Comparison of ENCODE assay signal across 13 cellular contexts in the genomic region with DNA sequence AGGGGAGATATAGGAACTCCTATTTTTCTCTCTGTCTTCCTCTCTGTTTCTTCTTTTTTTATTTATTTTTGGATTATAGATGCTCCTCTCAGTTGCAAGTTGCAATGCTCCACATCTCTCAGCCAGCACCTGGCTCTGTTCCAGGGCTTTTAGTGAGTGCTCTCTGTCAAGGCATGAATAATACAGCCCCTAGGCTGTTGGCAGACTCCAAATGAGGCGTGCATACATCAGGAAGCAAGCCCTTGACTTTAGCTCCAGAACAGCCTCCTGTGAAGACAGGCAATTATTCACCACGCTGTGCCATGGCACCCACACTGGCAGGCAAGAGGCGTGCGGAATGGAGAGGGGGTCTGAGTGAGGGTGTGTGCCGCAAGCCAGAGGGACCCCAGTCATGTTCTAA.
DNase-seq lines count a peak whose midpoint lies in the region; ATAC-seq, FAIRE-seq and TF ChIP-seq lines count a peak whose summit lies in the region.
"Had no signal": no experiment of that assay in that cellular context is flagged by ENCODE, and none has a peak within 500 bp of the region (broad histone marks: within the 10 kb centered on the region; RNA-seq: fewer than 3 reads in every experiment).

No MANE protein-coding gene starts in this region.

- DNase-seq in EH (ENCODE audit: low read depth), result peak; percentile 93
- peak; percentile 97 for DNase-seq in NCI-H2171 treated with DMSO at 0.1 percent for 48 hours (lab: John Stamatoyannopoulos, UW)
- peak; percentile 24 to 58 for DNase-seq in cardiac fibroblast (ENCODE audit: low read depth in 2 of 2)
- peak; percentile 65 for DNase-seq in midbrain (lab: John Stamatoyannopoulos, UW)
- DNase-seq in sciatic nerve (ENCODE audit: low spot score), result no peak
- no peak for DNase-seq in urothelium cell line (ENCODE audit: low spot score)
- DNase-seq: activated CD8-positive, alpha-beta memory T cell treated with anti-CD3 and anti-CD28 coated beads, Interleukin-2, amount 10 ng/mL, durations not matched to agents 7 days and 5 days; DND-41; effector CD4-positive, alpha-beta T cell; mucosa of descending colon; stimulated activated CD4-positive, alpha-beta T cell treated with anti-CD3 and anti-CD28 coated beads, Interleukin-4, amount 100 ng/mL, for 4 hours had no signal

- no peak for TF ChIP-seq CTCF in cardiac fibroblast (IDR thresholded peaks at IDR 0.05; ENCODE audit: low read depth, low read length)

- no peak for FAIRE-seq in urothelium cell line (lab: Jason Lieb, UNC)

- intact Hi-C loops in sciatic nerve (cut with DNase I), result no loop called here

- no peak overlapping the region for H3K4me3 ChIP-seq in cardiac fibroblast (replicated peaks in 1 of 2; ENCODE audit: low read depth in 2 of 2, low read length in 2 of 2)
- H3K4me3 ChIP-seq: mucosa of descending colon had no signal

- ATAC-seq in sciatic nerve, result no peak
- no peak for ATAC-seq in HG03521 (IDR thresholded peaks at IDR 0.05; ENCODE audit: unreplicated experiment)
- ATAC-seq in HG03469 (IDR thresholded peaks at IDR 0.05; ENCODE audit: unreplicated experiment), result no peak
- ATAC-seq: activated CD8-positive, alpha-beta memory T cell treated with anti-CD3 and anti-CD28 coated beads, Interleukin-2, amount 10 ng/mL, durations not matched to agents 7 days and 5 days; mucosa of descending colon had no signal

Comparison
In these comparisons a context has a peak if more than half of its experiments do, and no peak if none do; other contexts are left out.
1. DNase-seq: peak in EH (single experiment), NCI-H2171 treated with DMSO at 0.1 percent for 48 hours (single experiment), cardiac fibroblast (2 of 2) and midbrain (single experiment); none in sciatic nerve (single experiment) and urothelium cell line (single experiment).